In genomic region chr19:49847731-49848696, GRCh38 we compare ENCODE assay signal across 2 cellular contexts.
TF ChIP-seq lines count a peak whose summit lies in the region.

No MANE protein-coding gene starts in this region.

TF ChIP-seq in Ishikawa, 13 proteins besides CTCF, POLR2A, EP300 and RAD21 (continued from another document):
- peak; percentile 79 for TF ChIP-seq USF1 (IDR thresholded peaks at IDR 0.05)

TF ChIP-seq in WTC11, 78 proteins besides CTCF, POLR2A, EP300 and RAD21 (continued from another document):
- TF ChIP-seq, protein P1, sequence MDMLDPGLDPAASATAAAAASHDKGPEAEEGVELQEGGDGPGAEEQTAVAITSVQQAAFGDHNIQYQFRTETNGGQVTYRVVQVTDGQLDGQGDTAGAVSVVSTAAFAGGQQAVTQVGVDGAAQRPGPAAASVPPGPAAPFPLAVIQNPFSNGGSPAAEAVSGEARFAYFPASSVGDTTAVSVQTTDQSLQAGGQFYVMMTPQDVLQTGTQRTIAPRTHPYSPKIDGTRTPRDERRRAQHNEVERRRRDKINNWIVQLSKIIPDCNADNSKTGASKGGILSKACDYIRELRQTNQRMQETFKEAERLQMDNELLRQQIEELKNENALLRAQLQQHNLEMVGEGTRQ (CRISPR knock-in tag; IDR thresholded peaks at IDR 0.05), result peak; percentile 75
- no peak for TF ChIP-seq FOXK1 (CRISPR knock-in tag; IDR thresholded peaks at IDR 0.05)
- TF ChIP-seq NR2C2 (CRISPR knock-in tag; IDR thresholded peaks at IDR 0.05), result no peak
- TF ChIP-seq ETV6 (CRISPR knock-in tag; IDR thresholded peaks at IDR 0.05), result no peak
- peak; percentile 60; the same call in 1 of the 2 replicates for TF ChIP-seq USF1 (CRISPR knock-in tag; IDR thresholded peaks at IDR 0.05)
- no peak for TF ChIP-seq ZNF138 (CRISPR knock-in tag; conservative IDR thresholded peaks at IDR 0.05)
TF ChIP-seq in WTC11: peak in this region for 2.
